In the genomic region with DNA sequence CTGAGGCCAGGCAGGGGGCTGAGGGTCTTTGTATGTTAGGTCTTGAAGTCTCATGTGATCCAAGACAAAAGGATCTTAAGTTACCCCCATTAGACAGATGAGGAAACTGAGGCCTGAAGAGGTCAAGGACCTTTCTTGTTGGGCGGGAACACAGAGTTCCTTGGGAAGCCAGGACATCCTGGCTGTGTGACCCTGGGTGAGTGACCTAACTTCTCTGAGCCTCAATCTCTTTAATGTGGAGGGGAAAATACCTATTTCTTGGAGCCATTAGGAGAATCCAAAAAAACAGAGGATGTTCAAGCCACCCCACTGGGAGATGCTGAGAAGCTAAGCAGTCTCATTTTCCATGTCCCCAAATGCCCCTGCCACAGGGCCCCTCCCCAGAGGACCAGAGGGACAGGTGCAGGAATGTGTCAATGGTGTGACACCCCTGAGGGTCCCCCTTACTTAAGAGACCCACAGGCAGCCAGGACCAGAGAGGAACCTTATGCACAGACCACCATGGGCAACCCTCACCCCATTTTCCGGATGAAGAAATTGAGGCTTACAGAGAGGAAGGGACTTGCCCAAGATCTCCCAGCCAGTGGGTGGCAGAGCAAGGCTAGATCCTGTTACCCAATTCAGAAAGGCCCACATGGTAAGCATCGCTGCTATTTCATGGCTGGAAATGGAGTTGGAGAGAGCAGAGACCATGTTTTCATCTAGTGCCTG, we compare ENCODE assay signal across 14 cellular contexts. TPM values are rescaled to one million over a fixed set of nuclear protein-coding genes. Genes with fewer than 3 reads are reported as not detected.
DNase-seq lines count a peak whose midpoint lies in the region; ATAC-seq, FAIRE-seq and TF ChIP-seq lines count a peak whose summit lies in the region.
"Had no signal": no experiment of that assay in that cellular context is flagged by ENCODE, and none has a peak within 500 bp of the region (broad histone marks: within the 10 kb centered on the region; RNA-seq: fewer than 3 reads in every experiment).

No MANE protein-coding gene starts in this region.

- no TSS peak for BruUV-seq in OCI-LY7 (replicated peaks; lab: Mats Ljungman, UMichigan)

- H4K20me1 ChIP-seq in OCI-LY7 (ENCODE audit: insufficient read depth, low read length) = peaks cover 11% of the 10 kb centered on the region

- peaks cover 97% of the 10 kb centered on the region for H3K4me1 ChIP-seq in OCI-LY7 (ENCODE audit: insufficient read depth, low read length, poor library complexity, severe bottlenecking)
- H3K4me1 ChIP-seq in effector memory CD4-positive, alpha-beta T cell (ENCODE audit: control insufficient read depth, insufficient read depth, low read length, poor library complexity, severe bottlenecking) = peaks cover 95% of the 10 kb centered on the region
- H3K4me1 ChIP-seq: foreskin keratinocyte, uterus had no signal

- H3K4me3 Mint-ChIP-seq in activated T-cell treated with anti-CD3 and anti-CD28 coated beads, Interleukin-2, amount 50 U/mL, for 72 hours = peak overlapping the region; percentile 64 to 98
- H3K4me3 Mint-ChIP-seq in stimulated activated naive B cell treated with anti-CD40 and anti-IgM and Interleukin-4, amounts not matched to agents 10 μg/mL and 1 μg/mL and 100 μg/mL, for 72 hours = peak overlapping the region; percentile 46 to 61

- 0 out of 2 replicates have a peak, but pooled peaks have one; percentile 22 for TF ChIP-seq CTCF in OCI-LY7 (conservative IDR thresholded peaks at IDR 0.05; ENCODE audit: low read length)

- H3K36me3 ChIP-seq in OCI-LY7 (ENCODE audit: insufficient read depth, low read length) = peaks cover 98% of the 10 kb centered on the region
- peaks cover 55% of the 10 kb centered on the region for H3K36me3 ChIP-seq in effector memory CD4-positive, alpha-beta T cell (ENCODE audit: control insufficient read depth, insufficient read depth, low read length)
- H3K36me3 ChIP-seq: uterus had no signal

- no peak overlapping the region for H2AFZ ChIP-seq in OCI-LY7 (ENCODE audit: low read length)

- in situ Hi-C loops in G401 (cut with HindIII; ENCODE audit: low sequenced_read_pairs) = no loop called here

- POLR2A ChIA-PET in OCI-LY7 (lab: Charles Lee) = no interaction called here

- H3K4me1 Mint-ChIP-seq in activated T-cell treated with anti-CD3 and anti-CD28 coated beads, Interleukin-2, amount 50 U/mL, for 72 hours (ENCODE audit: low read depth) = peaks cover 100% of the 10 kb centered on the region
- H3K4me1 Mint-ChIP-seq in stimulated activated naive B cell treated with anti-CD40 and anti-IgM and Interleukin-4, amounts not matched to agents 10 μg/mL and 1 μg/mL and 100 μg/mL, for 72 hours = peaks cover 80 to 99% of the 10 kb centered on the region in 2 donors

- peak overlapping the region; percentile 76 for H3K27ac Mint-ChIP-seq in activated T-cell treated with anti-CD3 and anti-CD28 coated beads, Interleukin-2, amount 50 U/mL, for 72 hours
- H3K27ac Mint-ChIP-seq in stimulated activated naive B cell treated with anti-CD40 and anti-IgM and Interleukin-4, amounts not matched to agents 10 μg/mL and 1 μg/mL and 100 μg/mL, for 72 hours = peak overlapping the region; percentile 94

- no peaks in the 10 kb centered on the region for H3K27me3 Mint-ChIP-seq in activated T-cell treated with anti-CD3 and anti-CD28 coated beads, Interleukin-2, amount 50 U/mL, for 72 hours (ENCODE audit: low read depth)
- H3K27me3 Mint-ChIP-seq in stimulated activated naive B cell treated with anti-CD40 and anti-IgM and Interleukin-4, amounts not matched to agents 10 μg/mL and 1 μg/mL and 100 μg/mL, for 72 hours = no peaks in the 10 kb centered on the region

- H3K27ac ChIP-seq in OCI-LY7 (ENCODE audit: low read depth, low read length, poor library complexity, severe bottlenecking) = peak overlapping the region; percentile 49
- H3K27ac ChIP-seq in effector memory CD4-positive, alpha-beta T cell (ENCODE audit: insufficient read depth, low read length, poor library complexity, severe bottlenecking) = peak overlapping the region; percentile 59
- H3K27ac ChIP-seq: foreskin keratinocyte, uterus had no signal

- no peak for ATAC-seq in activated T-cell treated with anti-CD3 and anti-CD28 coated beads, Interleukin-2, amount 50 U/mL, for 72 hours (replicated peaks in 1 of 2)
- no peak for ATAC-seq in stimulated activated naive B cell treated with anti-CD40 and anti-IgM and Interleukin-4, amounts not matched to agents 10 μg/mL and 1 μg/mL and 100 μg/mL, for 72 hours (replicated peaks)
- ATAC-seq: foreskin keratinocyte had no signal

- intact Hi-C loops in OCI-LY7 (cut with micrococcal nuclease; ENCODE audit: unreplicated experiment) = no loop called here

- H3K4me2 ChIP-seq in OCI-LY7 (ENCODE audit: low read length) = peak overlapping the region; percentile 69

- no peak for FAIRE-seq in urothelium cell line (lab: Jason Lieb, UNC)
- FAIRE-seq: RCC 7860 had no signal

- no peak for DNase-seq in activated T-cell treated with anti-CD3 and anti-CD28 coated beads, Interleukin-2, amount 50 U/mL, for 72 hours
- DNase-seq in activated T-cell treated with anti-CD3 and anti-CD28 coated beads for 4 hours = no peak
- no peak for DNase-seq in OCI-LY7 (ENCODE audit: low spot score)
- DNase-seq in effector memory CD4-positive, alpha-beta T cell = no peak
- no peak for DNase-seq in stimulated activated naive B cell treated with anti-CD40 and anti-IgM and Interleukin-4, amounts not matched to agents 10 μg/mL and 1 μg/mL and 100 μg/mL, for 72 hours
- DNase-seq in urothelium cell line (ENCODE audit: low spot score) = no peak
- no peak for DNase-seq in cortex of kidney (lab: John Stamatoyannopoulos, UW)
- DNase-seq in G401 (ENCODE audit: low spot score) = no peak
- DNase-seq: effector CD4-positive, alpha-beta T cell; foreskin keratinocyte; NCI-H1417; NCI-H446 treated with DMSO at 0.1 percent for 48 hours; uterus had no signal

- CTCF ChIA-PET in OCI-LY7 (lab: Charles Lee; ENCODE audit: unreplicated experiment) = no interaction called here

- peaks cover 27 to 51% of the 10 kb centered on the region in 2 donors for H3K36me3 Mint-ChIP-seq in activated T-cell treated with anti-CD3 and anti-CD28 coated beads, Interleukin-2, amount 50 U/mL, for 72 hours (ENCODE audit: insufficient read depth in 2 of 2)
- peaks cover 68 to 88% of the 10 kb centered on the region in 2 donors for H3K36me3 Mint-ChIP-seq in stimulated activated naive B cell treated with anti-CD40 and anti-IgM and Interleukin-4, amounts not matched to agents 10 μg/mL and 1 μg/mL and 100 μg/mL, for 72 hours

- H3K9me3 ChIP-seq in OCI-LY7 (ENCODE audit: low read length) = no peaks in the 10 kb centered on the region
- no peaks in the 10 kb centered on the region for H3K9me3 ChIP-seq in effector memory CD4-positive, alpha-beta T cell (ENCODE audit: control insufficient read depth, low read length)
- H3K9me3 ChIP-seq: uterus had no signal

- H3K27me3 ChIP-seq in effector memory CD4-positive, alpha-beta T cell (replicated peaks; ENCODE audit: control insufficient read depth, insufficient read depth, low read length, poor library complexity, severe bottlenecking) = no peaks in the 10 kb centered on the region
- H3K27me3 ChIP-seq: foreskin keratinocyte, uterus had no signal

- H3K79me2 ChIP-seq in OCI-LY7 (ENCODE audit: insufficient read depth, low read depth, low read length) = peaks cover 53% of the 10 kb centered on the region; the same call in 1 of the 2 replicates

- peak overlapping the region; percentile 30 for H3K4me3 ChIP-seq in OCI-LY7 (ENCODE audit: low read depth, low read length, poor library complexity, severe bottlenecking)
- H3K4me3 ChIP-seq in effector memory CD4-positive, alpha-beta T cell (ENCODE audit: insufficient read depth, low read depth, low read length, poor library complexity, severe bottlenecking) = no peak overlapping the region
- H3K4me3 ChIP-seq: uterus had no signal

- H3K9me2 ChIP-seq in OCI-LY7 (ENCODE audit: insufficient read depth, low read length) = no peaks in the 10 kb centered on the region

- no peaks in the 10 kb centered on the region for H3K9me3 Mint-ChIP-seq in activated T-cell treated with anti-CD3 and anti-CD28 coated beads, Interleukin-2, amount 50 U/mL, for 72 hours
- no peaks in the 10 kb centered on the region for H3K9me3 Mint-ChIP-seq in stimulated activated naive B cell treated with anti-CD40 and anti-IgM and Interleukin-4, amounts not matched to agents 10 μg/mL and 1 μg/mL and 100 μg/mL, for 72 hours

RNA-seq across cellular contexts. Expression of gene RAC2, which starts 8.0 kb away (rescaled TPM):
- total RNA-seq in activated T-cell treated with anti-CD3 and anti-CD28 coated beads, Interleukin-2, amount 50 U/mL, for 72 hours = 100 to 1,000 TPM; 620 to 681 TPM
- total RNA-seq in OCI-LY7 (2014; rRNA removed; shearing (Covaris generic)) = 91.5 and 142 TPM in 2 replicates
- total RNA-seq in OCI-LY7 (2022) = 321 and 331 TPM in 2 replicates
- not detected in 2 replicates for total RNA-seq in G401 (2014; rRNA removed; shearing (Covaris generic))

RNA-seq across cellular contexts. Expression of gene SSTR3, which starts 23.8 kb away (rescaled TPM):
- 10 to 100 TPM in 1 of 2 donors, 1 to 10 TPM in 1; 10.0 to 14.6 TPM for total RNA-seq in activated T-cell treated with anti-CD3 and anti-CD28 coated beads, Interleukin-2, amount 50 U/mL, for 72 hours
- 0.05 and 0.25 TPM in 2 replicates for total RNA-seq in OCI-LY7 (2014; rRNA removed; shearing (Covaris generic))
- 0.30 TPM in 2 replicates for total RNA-seq in OCI-LY7 (2022)
- not detected in 2 replicates for total RNA-seq in G401 (2014; rRNA removed; shearing (Covaris generic))
- total RNA-seq: foreskin keratinocyte had no signal

RNA-seq across cellular contexts. Expression of gene CYTH4, which starts 46.3 kb away (rescaled TPM):
- 10 to 100 TPM; 71.9 to 87.5 TPM for total RNA-seq in activated T-cell treated with anti-CD3 and anti-CD28 coated beads, Interleukin-2, amount 50 U/mL, for 72 hours
- total RNA-seq in OCI-LY7 (2014; rRNA removed; shearing (Covaris generic)) = 20.6 and 35.0 TPM in 2 replicates
- total RNA-seq in OCI-LY7 (2022) = 24.8 and 28.1 TPM in 2 replicates
- not detected in 2 replicates for total RNA-seq in G401 (2014; rRNA removed; shearing (Covaris generic))

RNA-seq across cellular contexts. Expression of gene C1QTNF6, which starts 48.0 kb away (rescaled TPM):
- 10 to 100 TPM; 22.7 to 30.0 TPM for total RNA-seq in activated T-cell treated with anti-CD3 and anti-CD28 coated beads, Interleukin-2, amount 50 U/mL, for 72 hours
- total RNA-seq in OCI-LY7 (2014; rRNA removed; shearing (Covaris generic)) = 6.8 and 7.3 TPM in 2 replicates
- 18.7 and 19.6 TPM in 2 replicates for total RNA-seq in OCI-LY7 (2022)
- 5.0 and 6.7 TPM in 2 replicates for total RNA-seq in G401 (2014; rRNA removed; shearing (Covaris generic))

Comparison
In these comparisons a context has a peak if more than half of its experiments do, and no peak if none do; other contexts are left out.
1. RNA of gene RAC2, which starts 8.0 kb away (total RNA-seq): 620 to 681 TPM in activated T-cell treated with anti-CD3 and anti-CD28 coated beads, Interleukin-2, amount 50 U/mL, for 72 hours and 91.5 to 331 TPM in OCI-LY7; not detected in G401; every median in the first group is over 10 times any median in the second.
2. RNA of gene SSTR3, which starts 23.8 kb away (total RNA-seq): 10.0 to 14.6 TPM in activated T-cell treated with anti-CD3 and anti-CD28 coated beads, Interleukin-2, amount 50 U/mL, for 72 hours; 0.05 to 0.30 TPM in OCI-LY7 and not detected in G401; every median in the first group is over 4 times any median in the second.
3. RNA of gene CYTH4, which starts 46.3 kb away (total RNA-seq): 71.9 to 87.5 TPM in activated T-cell treated with anti-CD3 and anti-CD28 coated beads, Interleukin-2, amount 50 U/mL, for 72 hours and 20.6 to 35.0 TPM in OCI-LY7; not detected in G401; every median in the first group is over 10 times any median in the second.